Comparison of ENCODE assay signal across 1 cellular context in genomic region chr16:29009050-29009837, GRCh38.
TF ChIP-seq lines count a peak whose summit lies in the region.

No MANE protein-coding gene starts in this region.

TF ChIP-seq in K562, 482 proteins besides CTCF, POLR2A, EP300 and RAD21 (continued from another document and continues in another):
- TF ChIP-seq, protein P1, sequence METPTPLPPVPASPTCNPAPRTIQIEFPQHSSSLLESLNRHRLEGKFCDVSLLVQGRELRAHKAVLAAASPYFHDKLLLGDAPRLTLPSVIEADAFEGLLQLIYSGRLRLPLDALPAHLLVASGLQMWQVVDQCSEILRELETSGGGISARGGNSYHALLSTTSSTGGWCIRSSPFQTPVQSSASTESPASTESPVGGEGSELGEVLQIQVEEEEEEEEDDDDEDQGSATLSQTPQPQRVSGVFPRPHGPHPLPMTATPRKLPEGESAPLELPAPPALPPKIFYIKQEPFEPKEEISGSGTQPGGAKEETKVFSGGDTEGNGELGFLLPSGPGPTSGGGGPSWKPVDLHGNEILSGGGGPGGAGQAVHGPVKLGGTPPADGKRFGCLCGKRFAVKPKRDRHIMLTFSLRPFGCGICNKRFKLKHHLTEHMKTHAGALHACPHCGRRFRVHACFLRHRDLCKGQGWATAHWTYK (CRISPR knock-in tag; IDR thresholded peaks at IDR 0.05) = peak; percentile 73; the same call in 1 of the 2 replicates
- TF ChIP-seq MTA1 (IDR thresholded peaks at IDR 0.05; ENCODE audit: borderline replicate concordance) = no peak; the same call in 1 of the 2 replicates
- TF ChIP-seq ELF2 (CRISPR knock-in tag; IDR thresholded peaks at IDR 0.05) = peak; percentile 22; the same call in 1 of the 2 replicates
- TF ChIP-seq ZNF79 (CRISPR knock-in tag; IDR thresholded peaks at IDR 0.05; ENCODE audit: low read depth) = 0 out of 2 replicates have a peak, but pooled peaks have one; percentile 26
- TF ChIP-seq RFX7 (CRISPR knock-in tag; IDR thresholded peaks at IDR 0.05) = no peak
- peak; percentile 57 for TF ChIP-seq TBP (optimal IDR thresholded peaks at IDR 0.05; ENCODE audit: low read depth, low read length)
- TF ChIP-seq PPARD (CRISPR knock-in tag; IDR thresholded peaks at IDR 0.05) = no peak
- peak; percentile 90 for TF ChIP-seq NEUROD1 (IDR thresholded peaks at IDR 0.05; ENCODE audit: borderline replicate concordance, low read depth, low read length, partially characterized antibody)
- peak; percentile 81 for TF ChIP-seq POLR2B (IDR thresholded peaks at IDR 0.05; ENCODE audit: low read depth, partially characterized antibody)
- peak; percentile 45 for TF ChIP-seq PHB2 (IDR thresholded peaks at IDR 0.05; ENCODE audit: low read depth)
- TF ChIP-seq, protein P2, sequence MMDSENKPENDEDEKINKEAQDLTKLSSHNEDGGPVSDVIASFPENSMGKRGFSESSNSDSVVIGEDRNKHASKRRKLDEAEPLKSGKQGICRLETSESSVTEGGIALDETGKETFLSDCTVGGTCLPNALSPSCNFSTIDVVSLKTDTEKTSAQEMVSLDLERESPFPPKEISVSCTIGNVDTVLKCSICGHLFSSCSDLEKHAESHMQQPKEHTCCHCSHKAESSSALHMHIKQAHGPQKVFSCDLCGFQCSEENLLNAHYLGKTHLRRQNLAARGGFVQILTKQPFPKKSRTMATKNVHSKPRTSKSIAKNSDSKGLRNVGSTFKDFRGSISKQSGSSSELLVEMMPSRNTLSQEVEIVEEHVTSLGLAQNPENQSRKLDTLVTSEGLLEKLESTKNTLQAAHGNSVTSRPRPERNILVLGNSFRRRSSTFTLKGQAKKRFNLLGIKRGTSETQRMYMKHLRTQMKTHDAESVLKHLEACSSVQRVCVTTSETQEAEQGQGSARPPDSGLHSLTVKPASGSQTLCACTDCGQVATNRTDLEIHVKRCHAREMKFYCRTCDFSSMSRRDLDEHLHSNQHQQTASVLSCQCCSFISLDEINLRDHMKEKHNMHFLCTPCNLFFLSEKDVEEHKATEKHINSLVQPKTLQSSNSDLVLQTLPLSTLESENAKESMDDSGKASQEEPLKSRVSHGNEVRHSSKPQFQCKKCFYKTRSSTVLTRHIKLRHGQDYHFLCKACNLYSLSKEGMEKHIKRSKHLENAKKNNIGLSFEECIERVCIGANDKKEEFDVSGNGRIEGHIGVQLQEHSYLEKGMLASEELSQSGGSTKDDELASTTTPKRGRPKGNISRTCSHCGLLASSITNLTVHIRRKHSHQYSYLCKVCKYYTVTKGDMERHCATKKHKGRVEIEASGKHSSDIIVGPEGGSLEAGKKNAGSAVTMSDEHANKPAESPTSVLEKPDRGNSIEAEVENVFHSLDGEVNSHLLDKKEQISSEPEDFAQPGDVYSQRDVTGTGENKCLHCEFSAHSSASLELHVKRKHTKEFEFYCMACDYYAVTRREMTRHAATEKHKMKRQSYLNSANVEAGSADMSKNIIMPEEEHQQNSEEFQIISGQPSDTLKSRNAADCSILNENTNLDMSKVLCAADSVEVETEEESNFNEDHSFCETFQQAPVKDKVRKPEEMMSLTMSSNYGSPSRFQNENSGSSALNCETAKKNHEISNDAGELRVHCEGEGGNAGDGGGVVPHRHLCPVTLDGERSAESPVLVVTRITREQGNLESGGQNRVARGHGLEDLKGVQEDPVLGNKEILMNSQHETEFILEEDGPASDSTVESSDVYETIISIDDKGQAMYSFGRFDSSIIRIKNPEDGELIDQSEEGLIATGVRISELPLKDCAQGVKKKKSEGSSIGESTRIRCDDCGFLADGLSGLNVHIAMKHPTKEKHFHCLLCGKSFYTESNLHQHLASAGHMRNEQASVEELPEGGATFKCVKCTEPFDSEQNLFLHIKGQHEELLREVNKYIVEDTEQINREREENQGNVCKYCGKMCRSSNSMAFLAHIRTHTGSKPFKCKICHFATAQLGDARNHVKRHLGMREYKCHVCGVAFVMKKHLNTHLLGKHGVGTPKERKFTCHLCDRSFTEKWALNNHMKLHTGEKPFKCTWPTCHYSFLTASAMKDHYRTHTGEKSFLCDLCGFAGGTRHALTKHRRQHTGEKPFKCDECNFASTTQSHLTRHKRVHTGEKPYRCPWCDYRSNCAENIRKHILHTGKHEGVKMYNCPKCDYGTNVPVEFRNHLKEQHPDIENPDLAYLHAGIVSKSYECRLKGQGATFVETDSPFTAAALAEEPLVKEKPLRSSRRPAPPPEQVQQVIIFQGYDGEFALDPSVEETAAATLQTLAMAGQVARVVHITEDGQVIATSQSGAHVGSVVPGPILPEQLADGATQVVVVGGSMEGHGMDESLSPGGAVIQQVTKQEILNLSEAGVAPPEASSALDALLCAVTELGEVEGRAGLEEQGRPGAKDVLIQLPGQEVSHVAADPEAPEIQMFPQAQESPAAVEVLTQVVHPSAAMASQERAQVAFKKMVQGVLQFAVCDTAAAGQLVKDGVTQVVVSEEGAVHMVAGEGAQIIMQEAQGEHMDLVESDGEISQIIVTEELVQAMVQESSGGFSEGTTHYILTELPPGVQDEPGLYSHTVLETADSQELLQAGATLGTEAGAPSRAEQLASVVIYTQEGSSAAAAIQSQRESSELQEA (IDR thresholded peaks at IDR 0.05; ENCODE audit: low read depth) = no peak; the same call in 1 of the 2 replicates
- TF ChIP-seq TBL1XR1 (IDR thresholded peaks at IDR 0.05; ENCODE audit: low read length in 2 of 2) = peak; percentile 67 to 88
- peak; percentile 85; the same call in 1 of the 2 replicates for TF ChIP-seq THRAP3 (IDR thresholded peaks at IDR 0.05; ENCODE audit: borderline replicate concordance)
- no peak for TF ChIP-seq ZNF274 (IDR thresholded peaks at IDR 0.05; ENCODE audit: borderline replicate concordance, low read depth, low read length)
- no peak for TF ChIP-seq PHTF2 (CRISPR knock-in tag; IDR thresholded peaks at IDR 0.05)
- peak; percentile 89 for TF ChIP-seq BCOR (IDR thresholded peaks at IDR 0.05)
- TF ChIP-seq MCM5 (IDR thresholded peaks at IDR 0.05; ENCODE audit: low read depth) = no peak
- TF ChIP-seq, protein P3, sequence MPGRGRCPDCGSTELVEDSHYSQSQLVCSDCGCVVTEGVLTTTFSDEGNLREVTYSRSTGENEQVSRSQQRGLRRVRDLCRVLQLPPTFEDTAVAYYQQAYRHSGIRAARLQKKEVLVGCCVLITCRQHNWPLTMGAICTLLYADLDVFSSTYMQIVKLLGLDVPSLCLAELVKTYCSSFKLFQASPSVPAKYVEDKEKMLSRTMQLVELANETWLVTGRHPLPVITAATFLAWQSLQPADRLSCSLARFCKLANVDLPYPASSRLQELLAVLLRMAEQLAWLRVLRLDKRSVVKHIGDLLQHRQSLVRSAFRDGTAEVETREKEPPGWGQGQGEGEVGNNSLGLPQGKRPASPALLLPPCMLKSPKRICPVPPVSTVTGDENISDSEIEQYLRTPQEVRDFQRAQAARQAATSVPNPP (IDR thresholded peaks at IDR 0.05; ENCODE audit: borderline replicate concordance, insufficient read depth, insufficient read length) = no peak
- no peak for TF ChIP-seq THAP7 (CRISPR knock-in tag; IDR thresholded peaks at IDR 0.05)
- peak; percentile 50 for TF ChIP-seq BCL6 (CRISPR knock-in tag; IDR thresholded peaks at IDR 0.05)
- TF ChIP-seq ZEB2 (IDR thresholded peaks at IDR 0.05) = no peak
- TF ChIP-seq WHSC1 (IDR thresholded peaks at IDR 0.05; ENCODE audit: low read length) = no peak
- TF ChIP-seq, protein P4, sequence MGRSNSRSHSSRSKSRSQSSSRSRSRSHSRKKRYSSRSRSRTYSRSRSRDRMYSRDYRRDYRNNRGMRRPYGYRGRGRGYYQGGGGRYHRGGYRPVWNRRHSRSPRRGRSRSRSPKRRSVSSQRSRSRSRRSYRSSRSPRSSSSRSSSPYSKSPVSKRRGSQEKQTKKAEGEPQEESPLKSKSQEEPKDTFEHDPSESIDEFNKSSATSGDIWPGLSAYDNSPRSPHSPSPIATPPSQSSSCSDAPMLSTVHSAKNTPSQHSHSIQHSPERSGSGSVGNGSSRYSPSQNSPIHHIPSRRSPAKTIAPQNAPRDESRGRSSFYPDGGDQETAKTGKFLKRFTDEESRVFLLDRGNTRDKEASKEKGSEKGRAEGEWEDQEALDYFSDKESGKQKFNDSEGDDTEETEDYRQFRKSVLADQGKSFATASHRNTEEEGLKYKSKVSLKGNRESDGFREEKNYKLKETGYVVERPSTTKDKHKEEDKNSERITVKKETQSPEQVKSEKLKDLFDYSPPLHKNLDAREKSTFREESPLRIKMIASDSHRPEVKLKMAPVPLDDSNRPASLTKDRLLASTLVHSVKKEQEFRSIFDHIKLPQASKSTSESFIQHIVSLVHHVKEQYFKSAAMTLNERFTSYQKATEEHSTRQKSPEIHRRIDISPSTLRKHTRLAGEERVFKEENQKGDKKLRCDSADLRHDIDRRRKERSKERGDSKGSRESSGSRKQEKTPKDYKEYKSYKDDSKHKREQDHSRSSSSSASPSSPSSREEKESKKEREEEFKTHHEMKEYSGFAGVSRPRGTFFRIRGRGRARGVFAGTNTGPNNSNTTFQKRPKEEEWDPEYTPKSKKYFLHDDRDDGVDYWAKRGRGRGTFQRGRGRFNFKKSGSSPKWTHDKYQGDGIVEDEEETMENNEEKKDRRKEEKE (IDR thresholded peaks at IDR 0.05; ENCODE audit: borderline replicate concordance in 1 of 2, control insufficient read depth in 1 of 2, low read depth in 2 of 2, low read length in 1 of 2) = no peak
- TF ChIP-seq CREBBP (IDR thresholded peaks at IDR 0.05; ENCODE audit: low read depth, low read length) = no peak
- TF ChIP-seq MLX (CRISPR knock-in tag; conservative IDR thresholded peaks at IDR 0.05) = no peak
- TF ChIP-seq ZNF518B (CRISPR knock-in tag; IDR thresholded peaks at IDR 0.05) = no peak
- TF ChIP-seq LARP7 (IDR thresholded peaks at IDR 0.05) = peak; percentile 83
- peak; percentile 49 for TF ChIP-seq ZFP36 (IDR thresholded peaks at IDR 0.05; ENCODE audit: low read depth, low read length, partially characterized antibody)
- TF ChIP-seq NR4A1 (CRISPR knock-in tag; IDR thresholded peaks at IDR 0.05) = no peak; the same call in none of the 2 replicates
- peak; percentile 95 for TF ChIP-seq NR4A1 (tag; IDR thresholded peaks at IDR 0.05)
- no peak for TF ChIP-seq MXI1 (IDR thresholded peaks at IDR 0.05; ENCODE audit: low read depth, low read length)
- peak; percentile 71; the same call in 1 of the 2 replicates for TF ChIP-seq CC2D1A (IDR thresholded peaks at IDR 0.05)
- TF ChIP-seq, protein P5, sequence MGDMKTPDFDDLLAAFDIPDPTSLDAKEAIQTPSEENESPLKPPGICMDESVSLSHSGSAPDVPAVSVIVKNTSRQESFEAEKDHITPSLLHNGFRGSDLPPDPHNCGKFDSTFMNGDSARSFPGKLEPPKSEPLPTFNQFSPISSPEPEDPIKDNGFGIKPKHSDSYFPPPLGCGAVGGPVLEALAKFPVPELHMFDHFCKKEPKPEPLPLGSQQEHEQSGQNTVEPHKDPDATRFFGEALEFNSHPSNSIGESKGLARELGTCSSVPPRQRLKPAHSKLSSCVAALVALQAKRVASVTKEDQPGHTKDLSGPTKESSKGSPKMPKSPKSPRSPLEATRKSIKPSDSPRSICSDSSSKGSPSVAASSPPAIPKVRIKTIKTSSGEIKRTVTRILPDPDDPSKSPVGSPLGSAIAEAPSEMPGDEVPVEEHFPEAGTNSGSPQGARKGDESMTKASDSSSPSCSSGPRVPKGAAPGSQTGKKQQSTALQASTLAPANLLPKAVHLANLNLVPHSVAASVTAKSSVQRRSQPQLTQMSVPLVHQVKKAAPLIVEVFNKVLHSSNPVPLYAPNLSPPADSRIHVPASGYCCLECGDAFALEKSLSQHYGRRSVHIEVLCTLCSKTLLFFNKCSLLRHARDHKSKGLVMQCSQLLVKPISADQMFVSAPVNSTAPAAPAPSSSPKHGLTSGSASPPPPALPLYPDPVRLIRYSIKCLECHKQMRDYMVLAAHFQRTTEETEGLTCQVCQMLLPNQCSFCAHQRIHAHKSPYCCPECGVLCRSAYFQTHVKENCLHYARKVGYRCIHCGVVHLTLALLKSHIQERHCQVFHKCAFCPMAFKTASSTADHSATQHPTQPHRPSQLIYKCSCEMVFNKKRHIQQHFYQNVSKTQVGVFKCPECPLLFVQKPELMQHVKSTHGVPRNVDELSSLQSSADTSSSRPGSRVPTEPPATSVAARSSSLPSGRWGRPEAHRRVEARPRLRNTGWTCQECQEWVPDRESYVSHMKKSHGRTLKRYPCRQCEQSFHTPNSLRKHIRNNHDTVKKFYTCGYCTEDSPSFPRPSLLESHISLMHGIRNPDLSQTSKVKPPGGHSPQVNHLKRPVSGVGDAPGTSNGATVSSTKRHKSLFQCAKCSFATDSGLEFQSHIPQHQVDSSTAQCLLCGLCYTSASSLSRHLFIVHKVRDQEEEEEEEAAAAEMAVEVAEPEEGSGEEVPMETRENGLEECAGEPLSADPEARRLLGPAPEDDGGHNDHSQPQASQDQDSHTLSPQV (IDR thresholded peaks at IDR 0.05) = peak; percentile 97
- no peak for TF ChIP-seq U2AF2 (optimal IDR thresholded peaks at IDR 0.05; ENCODE audit: low read depth, low read length)
- TF ChIP-seq KDM5B (IDR thresholded peaks at IDR 0.05; ENCODE audit: insufficient replicate concordance, low read depth, low read length) = no peak
- TF ChIP-seq ZNF668 (CRISPR knock-in tag; IDR thresholded peaks at IDR 0.05) = peak; percentile 58; the same call in 1 of the 2 replicates
